7 cellular contexts compared by ENCODE assay signal in the genomic region with DNA sequence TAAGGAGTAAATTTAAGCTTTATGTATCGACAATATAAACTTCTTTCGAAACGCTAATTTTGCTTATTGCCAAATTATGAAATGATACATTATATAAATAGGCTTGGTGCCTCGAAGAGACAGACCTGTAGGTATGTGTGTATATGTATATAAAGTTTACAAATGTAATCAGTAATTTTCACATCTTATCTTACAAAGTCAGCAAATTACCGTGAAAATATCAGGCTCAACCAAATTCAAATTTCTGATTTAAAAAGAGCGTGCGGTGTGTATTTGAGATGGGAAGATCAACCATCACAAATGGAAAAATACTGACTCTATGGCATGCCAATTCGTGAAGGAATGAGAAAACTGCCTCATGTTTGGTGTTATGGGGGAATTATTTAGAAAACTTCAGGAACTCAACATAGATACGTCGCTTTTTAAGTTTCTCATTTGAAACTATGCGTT. TPM values are rescaled to one million over a fixed set of nuclear protein-coding genes. Genes with fewer than 3 reads are reported as not detected.
DNase-seq lines count a peak whose midpoint lies in the region; ATAC-seq and TF ChIP-seq lines count a peak whose summit lies in the region.

No MANE protein-coding gene starts in this region.

- H3K4ac ChIP-seq in IMR-90 (ENCODE audit: low read depth, low read length): peak overlapping the region; percentile 93

- peak overlapping the region; percentile 97 for H3K9ac ChIP-seq in IMR-90 (ENCODE audit: low read depth, low read length)

- H3K4me1 Mint-ChIP-seq in activated naive CD8-positive, alpha-beta T cell treated with anti-CD3 and anti-CD28 coated beads, Interleukin-2, amount 10 ng/mL, durations not matched to agents 7 days and 5 days: peaks cover 28% of the 10 kb centered on the region

- peak overlapping the region; percentile 9; the same call in 1 of the 2 replicates for H2BK120ac ChIP-seq in IMR-90 (ENCODE audit: low read depth, low read length)

- H4K5ac ChIP-seq in IMR-90 (ENCODE audit: low read depth, low read length): peak overlapping the region; percentile 94

- peak overlapping the region; percentile 59 for H2BK5ac ChIP-seq in IMR-90 (ENCODE audit: low read depth, low read length, poor library complexity, severe bottlenecking)

- H3K36me3 Mint-ChIP-seq in activated naive CD8-positive, alpha-beta T cell treated with anti-CD3 and anti-CD28 coated beads, Interleukin-2, amount 10 ng/mL, durations not matched to agents 7 days and 5 days: peaks cover 9% of the 10 kb centered on the region

- H3K27me3 Mint-ChIP-seq in activated naive CD8-positive, alpha-beta T cell treated with anti-CD3 and anti-CD28 coated beads, Interleukin-2, amount 10 ng/mL, durations not matched to agents 7 days and 5 days: no peaks in the 10 kb centered on the region

- no peak for TF ChIP-seq POLR2A in IMR-90 (IDR thresholded peaks at IDR 0.05; ENCODE audit: low read depth, low read length)
- no peak for TF ChIP-seq POLR2A in stomach (IDR thresholded peaks at IDR 0.05)

- H3K9me3 ChIP-seq in IMR-90 (ENCODE audit: control insufficient read depth, insufficient read depth, low read length): no peaks in the 10 kb centered on the region
- H3K9me3 ChIP-seq in stomach: no peaks in the 10 kb centered on the region

- peak overlapping the region; percentile 81 for H3K18ac ChIP-seq in IMR-90 (ENCODE audit: low read depth, low read length)

- POLR2A ChIA-PET in IMR-90 (lab: Charles Lee; ENCODE audit: unreplicated experiment): no interaction called here
- POLR2A ChIA-PET in activated naive CD8-positive, alpha-beta T cell treated with anti-CD3 and anti-CD28 coated beads, Interleukin-2, amount 10 ng/mL, durations not matched to agents 7 days and 5 days (lab: Charles Lee): interaction anchor here (0.5 to 2.6 kb wide), 3 partner anchors 87 to 1435 kb away, joined by 3 to 17 read pairs (median 5); a partner anchor contains a TSS

- peak overlapping the region; percentile 96 for H3K27ac Mint-ChIP-seq in activated naive CD8-positive, alpha-beta T cell treated with anti-CD3 and anti-CD28 coated beads, Interleukin-2, amount 10 ng/mL, durations not matched to agents 7 days and 5 days

- no peak for TF ChIP-seq CTCF in IMR-90 (conservative IDR thresholded peaks at IDR 0.05; ENCODE audit: low read depth, low read length)
- TF ChIP-seq CTCF in stomach (IDR thresholded peaks at IDR 0.05): no peak

- no peak overlapping the region for H2AK5ac ChIP-seq in IMR-90 (ENCODE audit: low read depth, low read length)

- H3K4me1 ChIP-seq in IMR-90 (ENCODE audit: control insufficient read depth, insufficient read depth, low read length) (peaks cover 2% of the 10 kb centered on the region; the same call in 1 of the 2 replicates), stomach (peaks cover 18 to 64% (median 51%) of the 10 kb centered on the region in 4 donors)

- dilution Hi-C loops in IMR-90 (cut with HindIII; ENCODE audit: low sequenced_read_pairs, unreplicated experiment): no loop called here

- no peak for TF ChIP-seq EP300 in stomach (IDR thresholded peaks at IDR 0.05)

- H3K4me3 ChIP-seq in IMR-90 (ENCODE audit: insufficient read depth, low read depth, low read length) (peak overlapping the region; percentile 97), stomach (peak overlapping the region; percentile 68 to 87 (median 82))

- BruUV-seq in IMR-90 (replicated peaks; lab: Mats Ljungman, UMichigan): TSS peak; percentile 64

- H3K23ac ChIP-seq in IMR-90 (ENCODE audit: low read depth, low read length): peak overlapping the region; percentile 54

- no peaks in the 10 kb centered on the region for H3K9me3 Mint-ChIP-seq in activated naive CD8-positive, alpha-beta T cell treated with anti-CD3 and anti-CD28 coated beads, Interleukin-2, amount 10 ng/mL, durations not matched to agents 7 days and 5 days

- no peak for ATAC-seq in IMR-90 (ENCODE audit: low read depth)
- no peak for ATAC-seq in activated naive CD8-positive, alpha-beta T cell treated with anti-CD3 and anti-CD28 coated beads, Interleukin-2, amount 10 ng/mL, durations not matched to agents 7 days and 5 days (ENCODE audit: low read depth)

- H3K27me3 ChIP-seq in IMR-90 (ENCODE audit: control insufficient read depth, insufficient read depth, low read length) (no peaks in the 10 kb centered on the region), stomach (no peaks in the 10 kb centered on the region)

- H2BK15ac ChIP-seq in IMR-90 (ENCODE audit: low read depth, low read length): no peak overlapping the region

- peak overlapping the region; percentile 71 for H2AK9ac ChIP-seq in IMR-90 (replicated peaks; ENCODE audit: low read depth, low read length, poor library complexity)

- no CpG with 5 or more reads among the region's 11 CpGs for WGBS in IMR-90 (ENCODE audit: extremely low coverage in 2 of 2, insufficient read length in 1 of 2), 2 experiments
- WGBS in stomach, 5 donors: 10 to 23% (median 14%) methylated on average over 11 of the region's 11 CpGs

- peaks cover 16 to 36% of the 10 kb centered on the region in 2 experiments; a peak in 3 of 4 replicates for H3K79me1 ChIP-seq in IMR-90 (ENCODE audit: low read depth in 1 of 2, low read length in 2 of 2)

- peak overlapping the region; percentile 69 for H3K56ac ChIP-seq in IMR-90 (ENCODE audit: extremely low read depth, insufficient read depth, low read length)

- intact Hi-C loops in IMR-90 (cut with micrococcal nuclease) (no loop called here), stomach (cut with DNase I; ENCODE audit: low total_unique reads) (loop anchor here (5.0 to 10.0 kb wide), 2 partner anchors 81 to 188 kb away; no protein-coding TSS in a partner anchor)

- peak overlapping the region; percentile 92 to 99 for H4K8ac ChIP-seq in IMR-90 (ENCODE audit: low read depth in 2 of 2, low read length in 2 of 2)

- CTCF ChIA-PET in IMR-90 (lab: Yijun Ruan, JAX): no interaction called here

- H2BK20ac ChIP-seq in IMR-90 (ENCODE audit: low read depth, low read length): no peak overlapping the region

- H3K4me2 ChIP-seq in IMR-90 (ENCODE audit: low read depth, low read length): peak overlapping the region; percentile 96

- H3K36me3 ChIP-seq in IMR-90 (ENCODE audit: control insufficient read depth, insufficient read depth, low read length) (peaks cover 4% of the 10 kb centered on the region), stomach (peaks cover 0 to 23% (median 16%) of the 10 kb centered on the region in 4 donors)

- DNase-seq in IMR-90: peak; percentile 2
- DNase-seq in activated naive CD8-positive, alpha-beta T cell treated with anti-CD3 and anti-CD28 coated beads, Interleukin-2, amount 10 ng/mL, durations not matched to agents 7 days and 5 days: no peak
- peak; percentile 30 for DNase-seq in inferior parietal cortex (ENCODE audit: extremely low spot score)
- DNase-seq in stomach: no peak
- DNase-seq in NCI-H345 (lab: John Stamatoyannopoulos, UW): no peak
- no peak for DNase-seq in NCI-H510A treated with DMSO at 0.1 percent for 48 hours (lab: John Stamatoyannopoulos, UW)
- DNase-seq in AG20443 (ENCODE audit: low spot score): no peak

- H4K20me1 ChIP-seq in IMR-90 (ENCODE audit: insufficient read depth, low read length): peaks cover 7% of the 10 kb centered on the region; the same call in 1 of the 2 replicates

- peak overlapping the region; percentile 92 for H2AFZ ChIP-seq in IMR-90 (replicated peaks; ENCODE audit: low read length, poor library complexity)

- H3K27ac ChIP-seq in IMR-90 (ENCODE audit: insufficient read depth, low read length) (peak overlapping the region; percentile 85), stomach (peak overlapping the region; percentile 85 to 96 (median 93))

- H3K9me1 ChIP-seq in IMR-90 (ENCODE audit: insufficient read depth, low read length): peaks cover 6% of the 10 kb centered on the region; the same call in 1 of the 2 replicates

- H4K91ac ChIP-seq in IMR-90 (ENCODE audit: insufficient read depth, low read depth, low read length): peak overlapping the region; percentile 83

- TF ChIP-seq RAD21 in IMR-90 (IDR thresholded peaks at IDR 0.05; ENCODE audit: low read length): no peak

- H3K14ac ChIP-seq in IMR-90 (replicated peaks; ENCODE audit: low read depth, low read length): peak overlapping the region; percentile 89

- in situ Hi-C loops in IMR-90 (cut with MboI; ENCODE audit: low sequenced_read_pairs): loop anchor here (5.0 to 25.0 kb wide), 3 partner anchors 91 to 962 kb away; a partner anchor contains a TSS

- H3K4me3 Mint-ChIP-seq in activated naive CD8-positive, alpha-beta T cell treated with anti-CD3 and anti-CD28 coated beads, Interleukin-2, amount 10 ng/mL, durations not matched to agents 7 days and 5 days: peak overlapping the region; percentile 96

TF ChIP-seq in IMR-90, 13 proteins besides CTCF, POLR2A, EP300 and RAD21:
- TF ChIP-seq MAFK (IDR thresholded peaks at IDR 0.05; ENCODE audit: low read depth, low read length) (peak; percentile 42; the same call in 1 of the 2 replicates), CHD1 (IDR thresholded peaks at IDR 0.05; ENCODE audit: low read depth, low read length) (no peak), FOS (IDR thresholded peaks at IDR 0.05; ENCODE audit: low read depth, low read length) (no peak), RCOR1 (IDR thresholded peaks at IDR 0.05; ENCODE audit: insufficient replicate concordance, low read length) (no peak)

RNA-seq across cellular contexts. Expression of a gene that starts 0.5 kb away (rescaled TPM):
- total RNA-seq in IMR-90 (2012; rRNA removed) (28.1 and 33.1 TPM in 2 replicates), stomach (10 to 100 TPM in 3 of 5 donors, 1 to 10 TPM in 1, under 1 TPM in 1; 0.58 to 46.1 (median 20.0) TPM)
- polyA plus RNA-seq in IMR-90 (2012; rRNA removed) (19.7 and 29.2 TPM in 2 replicates), stomach (10 to 100 TPM; 46.6 to 97.5 (median 48.3) TPM)
- 11.2 and 12.5 TPM in 2 replicates for polyA plus RNA-seq in IMR-90 (2012; cell fraction: cytosol; rRNA removed)
- polyA plus RNA-seq in IMR-90 (2012; cell fraction: nucleus; rRNA removed; ENCODE audit: low replicate concordance): 5.1 and 14.3 TPM in 2 replicates
- total RNA-seq in activated naive CD8-positive, alpha-beta T cell treated with anti-CD3 and anti-CD28 coated beads, Interleukin-2, amount 10 ng/mL, durations not matched to agents 7 days and 5 days: 10 to 100 TPM; 47.8 to 53.8 TPM

RNA-seq across cellular contexts. Expression of a gene that starts 0.6 kb away (rescaled TPM):
- total RNA-seq in IMR-90 (2012; rRNA removed): 50.7 and 96.9 TPM in 2 replicates
- 51.5 and 54.3 TPM in 2 replicates for polyA plus RNA-seq in IMR-90 (2012; rRNA removed)
- polyA plus RNA-seq in IMR-90 (2012; cell fraction: cytosol; rRNA removed): 6.7 and 14.3 TPM in 2 replicates
- polyA plus RNA-seq in IMR-90 (2012; cell fraction: nucleus; rRNA removed; ENCODE audit: low replicate concordance): 8.4 and 58.6 TPM in 2 replicates
- 10 to 100 TPM; 86.3 to 91.4 TPM for total RNA-seq in activated naive CD8-positive, alpha-beta T cell treated with anti-CD3 and anti-CD28 coated beads, Interleukin-2, amount 10 ng/mL, durations not matched to agents 7 days and 5 days
- total RNA-seq in stomach: 100 to 1,000 TPM in 2 of 5 donors, 10 to 100 TPM in 3; 29.8 to 213 (median 99.5) TPM
- polyA plus RNA-seq in stomach: 10 to 100 TPM; 23.5 to 29.6 (median 26.3) TPM

Comparison
In these comparisons a context has a peak if more than half of its experiments do, and no peak if none do; other contexts are left out.
1. DNase-seq: peak in IMR-90 (single experiment) and inferior parietal cortex (single experiment); none in activated naive CD8-positive, alpha-beta T cell treated with anti-CD3 and anti-CD28 coated beads, Interleukin-2, amount 10 ng/mL, durations not matched to agents 7 days and 5 days (single experiment), stomach (single experiment), NCI-H345 (single experiment), NCI-H510A treated with DMSO at 0.1 percent for 48 hours (single experiment) and AG20443 (single experiment).